Comparison of ENCODE assay signal across 16 cellular contexts in the genomic region with DNA sequence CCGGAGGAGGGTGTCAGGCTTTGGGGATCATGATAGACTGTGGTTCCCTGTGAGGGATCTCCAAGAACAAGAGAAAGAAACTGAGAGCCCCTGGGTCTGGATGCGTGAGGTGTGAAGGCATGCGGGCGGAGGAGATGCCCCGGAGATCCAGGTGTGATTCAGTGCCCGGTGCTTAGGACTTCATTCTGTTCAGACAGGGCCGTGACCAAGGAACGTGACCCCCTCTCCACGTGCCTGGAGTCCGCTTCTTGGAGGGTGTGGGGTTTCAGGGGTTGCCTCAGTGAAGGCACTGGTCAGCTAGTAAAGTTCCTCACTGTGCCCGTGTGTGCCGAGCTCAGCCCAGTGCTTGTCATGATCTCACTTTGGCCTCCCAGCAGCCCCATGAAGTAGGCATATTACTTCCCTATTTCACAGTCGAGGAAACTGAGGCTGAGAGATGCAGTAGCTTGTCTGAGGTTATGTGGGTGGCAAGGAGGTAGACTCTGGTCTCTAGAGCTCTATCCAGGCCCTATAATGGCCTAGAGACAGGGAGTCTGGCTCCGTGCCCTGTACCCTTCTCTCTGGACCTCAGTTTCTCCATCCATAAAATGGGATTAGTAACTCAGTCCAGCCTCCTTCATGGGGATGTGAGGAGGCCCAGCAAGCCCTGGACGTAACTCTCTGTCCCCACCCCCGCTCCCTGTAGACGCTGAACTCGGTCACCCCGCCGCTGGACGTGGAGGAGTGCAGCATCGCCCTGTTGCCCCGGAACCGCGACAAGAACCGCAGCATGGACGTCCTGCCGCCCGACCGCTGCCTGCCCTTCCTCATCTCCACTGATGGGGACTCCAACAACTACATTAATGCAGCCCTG.
A peak's percentile ranks its signal among the peaks of the same experiment; 100 is the strongest.
DNase-seq lines count a peak whose midpoint lies in the region; ATAC-seq, FAIRE-seq and TF ChIP-seq lines count a peak whose summit lies in the region.
"Had no signal": no experiment of that assay in that cellular context is flagged by ENCODE, and none has a peak within 500 bp of the region (broad histone marks: within the 10 kb centered on the region; RNA-seq: fewer than 3 reads in every experiment).

No MANE protein-coding gene starts in this region.

- no peak overlapping the region for H3K4me3 ChIP-seq in bronchial epithelial cell (ENCODE audit: low read depth, low read length)
- H3K4me3 ChIP-seq in osteoblast (ENCODE audit: insufficient read depth, low read length), result no peak overlapping the region
- H3K4me3 ChIP-seq: BLaER1, GM12878, GM23248, HAP-1 had no signal

- no peaks in the 10 kb centered on the region for H3K27me3 ChIP-seq in bronchial epithelial cell (ENCODE audit: control insufficient read depth, insufficient read depth, low read length)
- no peaks in the 10 kb centered on the region for H3K27me3 ChIP-seq in osteoblast (ENCODE audit: insufficient read depth, low read length)
- H3K27me3 ChIP-seq: BLaER1 had no signal

- H3K36me3 ChIP-seq in bronchial epithelial cell (ENCODE audit: control insufficient read depth, insufficient read depth, low read length) (peaks cover 30% of the 10 kb centered on the region), osteoblast (ENCODE audit: insufficient read depth, low read length) (no peaks in the 10 kb centered on the region)
- H3K36me3 ChIP-seq: BLaER1 had no signal

- H3K79me2 ChIP-seq in osteoblast (ENCODE audit: insufficient read depth, low read length), result no peaks in the 10 kb centered on the region

- FAIRE-seq in bronchial epithelial cell (lab: Jason Lieb, UNC), result peak; percentile 28
- FAIRE-seq: GM12878 had no signal

- peak; percentile 46 for DNase-seq in cardiac septum (ENCODE audit: low spot score)
- DNase-seq in Right ventricle myocardium superior, result no peak
- DNase-seq in bronchial epithelial cell (ENCODE audit: low read depth), result no peak
- peak; percentile 75 for DNase-seq in osteoblast (ENCODE audit: insufficient read length, low spot score, missing footprints)
- no peak for DNase-seq in cortex of kidney (lab: John Stamatoyannopoulos, UW)
- DNase-seq: 8988T; Calu3; CD8-positive, alpha-beta T cell; DMS79 treated with DMSO at 0.1 percent for 48 hours; GF-D8; GM23248 had no signal

- no peak overlapping the region for H3K27ac ChIP-seq in osteoblast (ENCODE audit: low read depth, low read length)
- H3K27ac ChIP-seq: BLaER1, GM23248 had no signal

- H3K4me1 ChIP-seq in osteoblast (ENCODE audit: insufficient read depth, low read length), result no peaks in the 10 kb centered on the region
- H3K4me1 ChIP-seq: BLaER1, HAP-1 had no signal

- no peaks in the 10 kb centered on the region for H3K9me3 ChIP-seq in osteoblast (ENCODE audit: low read depth, low read length)
- H3K9me3 ChIP-seq: BLaER1, HAP-1 had no signal

- H2AFZ ChIP-seq in osteoblast (ENCODE audit: low read length), result no peak overlapping the region
- H2AFZ ChIP-seq: GM23248 had no signal

- ATAC-seq in Right ventricle myocardium superior (ENCODE audit: poor library complexity) (no peak), GM18858 (IDR thresholded peaks at IDR 0.05; ENCODE audit: unreplicated experiment) (no peak), HG02623 (IDR thresholded peaks at IDR 0.05; ENCODE audit: unreplicated experiment) (no peak)
- ATAC-seq: CD8-positive, alpha-beta T cell; GM12878 had no signal

- TF ChIP-seq CTCF in bronchial epithelial cell (IDR thresholded peaks at IDR 0.05; ENCODE audit: insufficient read depth, low read length, severe bottlenecking), result no peak
- TF ChIP-seq CTCF in osteoblast (IDR thresholded peaks at IDR 0.05; ENCODE audit: extremely low read depth, low read depth, low read length), result no peak

- H4K20me1 ChIP-seq in osteoblast (ENCODE audit: insufficient read depth, low read length), result no peaks in the 10 kb centered on the region
- H4K20me1 ChIP-seq: BLaER1 had no signal

- H3K4me2 ChIP-seq in osteoblast (ENCODE audit: insufficient read depth, low read length), result no peak overlapping the region
- H3K4me2 ChIP-seq: BLaER1 had no signal

- intact Hi-C loops in cardiac septum (cut with DNase I) (no loop called here), Right ventricle myocardium superior (cut with DNase I) (no loop called here)

Comparison
In these comparisons a context has a peak if more than half of its experiments do, and no peak if none do; other contexts are left out.
1. DNase-seq: peak in cardiac septum (single experiment) and osteoblast (single experiment); none in Right ventricle myocardium superior (single experiment), bronchial epithelial cell (single experiment) and cortex of kidney (single experiment).